In genomic region chr14:69324341-69324931, GRCh38 we compare ENCODE assay signal across 13 cellular contexts.
"Had no signal": no experiment of that assay in that cellular context is flagged by ENCODE, and none has a peak within 500 bp of the region (broad histone marks: within the 10 kb centered on the region; RNA-seq: fewer than 3 reads in every experiment).

No MANE protein-coding gene starts in this region.

- ATAC-seq: heart left ventricle, left lung, right cardiac atrium, T-cell had no signal

- H3K4me1 ChIP-seq: heart left ventricle, left lung had no signal

- FAIRE-seq: frontal cortex had no signal

- H3K4me3 ChIP-seq: heart left ventricle, left lung had no signal

- DNase-seq: activated CD4-positive, alpha-beta T cell treated with anti-CD3 and anti-CD28 coated beads, Interleukin-2, amount 10 ng/mL, durations not matched to agents 24 days and 14 days; caudate nucleus; cortex of kidney; effector CD8-positive, alpha-beta T cell; heart left ventricle; left lung; mesendoderm; right cardiac atrium; stimulated activated naive CD4-positive, alpha-beta T cell; WERI-Rb-1 had no signal

- H3K4me3 Mint-ChIP-seq: activated CD4-positive, alpha-beta T cell treated with anti-CD3 and anti-CD28 coated beads, Interleukin-2, amount 10 ng/mL, durations not matched to agents 24 days and 14 days; T-cell had no signal

- H3K36me3 ChIP-seq: left lung, neutrophil, WERI-Rb-1 had no signal

- H3K27me3 Mint-ChIP-seq: activated CD4-positive, alpha-beta T cell treated with anti-CD3 and anti-CD28 coated beads, Interleukin-2, amount 10 ng/mL, durations not matched to agents 24 days and 14 days had no signal

- H3K27ac ChIP-seq: heart left ventricle, left lung, neutrophil, WERI-Rb-1 had no signal

- H3K4me1 Mint-ChIP-seq: activated CD4-positive, alpha-beta T cell treated with anti-CD3 and anti-CD28 coated beads, Interleukin-2, amount 10 ng/mL, durations not matched to agents 24 days and 14 days; T-cell had no signal

- H3K9me3 Mint-ChIP-seq: activated CD4-positive, alpha-beta T cell treated with anti-CD3 and anti-CD28 coated beads, Interleukin-2, amount 10 ng/mL, durations not matched to agents 24 days and 14 days; T-cell had no signal

- H3K9me3 ChIP-seq: heart left ventricle, left lung, neutrophil had no signal

- H3K27me3 ChIP-seq: heart left ventricle, left lung, neutrophil had no signal

- H3K27ac Mint-ChIP-seq: activated CD4-positive, alpha-beta T cell treated with anti-CD3 and anti-CD28 coated beads, Interleukin-2, amount 10 ng/mL, durations not matched to agents 24 days and 14 days; T-cell had no signal
